8 cellular contexts compared by ENCODE assay signal in the genomic region with DNA sequence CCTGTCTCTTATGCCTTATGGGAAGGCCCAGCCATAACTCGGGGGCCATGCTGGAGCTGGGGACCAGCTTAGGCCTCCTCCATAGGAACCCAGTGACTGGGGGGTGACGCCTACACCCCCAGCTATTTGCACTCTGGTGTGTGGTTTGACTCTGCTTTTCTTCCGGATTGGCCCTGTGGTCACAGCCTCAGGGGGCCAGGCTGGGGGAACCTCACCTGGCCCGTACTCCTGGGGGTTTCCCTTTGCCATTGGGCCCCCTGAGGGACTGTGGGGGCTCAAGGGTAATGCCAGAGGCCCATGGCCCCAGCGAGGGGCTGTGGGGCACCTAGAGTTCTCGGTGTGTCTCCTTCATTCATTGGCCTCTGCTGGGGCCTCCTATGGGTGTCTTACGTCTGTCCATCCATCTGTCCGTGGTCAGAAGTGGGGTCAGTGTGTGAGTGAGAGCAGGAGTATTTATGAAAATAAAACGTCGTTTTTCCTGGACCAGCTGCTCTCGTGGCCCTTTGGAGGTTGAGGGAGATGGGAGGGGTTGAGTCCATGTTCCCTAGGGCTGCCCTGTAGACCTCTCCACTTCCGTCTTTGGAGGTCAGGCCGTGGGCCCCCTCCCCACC. TPM values are rescaled to one million over a fixed set of nuclear protein-coding genes. Genes with fewer than 3 reads are reported as not detected.
DNase-seq lines count a peak whose midpoint lies in the region; ATAC-seq and TF ChIP-seq lines count a peak whose summit lies in the region.

No MANE protein-coding gene starts in this region.

- peak overlapping the region in 1 of 3 donors; percentile 58 for H3K4me3 ChIP-seq in breast epithelium
- no peak overlapping the region for H3K4me3 ChIP-seq in WERI-Rb-1 (ENCODE audit: low read depth, low read length)
- H3K4me3 ChIP-seq in aorta (ENCODE audit: low read length in 2 of 2) = no peak overlapping the region

- H3K27ac Mint-ChIP-seq in MCF 10A (ENCODE audit: low read depth, unreplicated experiment) (no peak overlapping the region), immature natural killer cell (peak overlapping the region; percentile 85 to 98 (median 94))

- TF ChIP-seq POLR2A in breast epithelium (IDR thresholded peaks at IDR 0.05) = no peak

- BruUV-seq in MCF 10A (replicated peaks; lab: Mats Ljungman, UMichigan) = no TSS peak

- peaks cover 7 to 20% of the 10 kb centered on the region in 2 donors for H3K4me1 ChIP-seq in breast epithelium
- no peaks in the 10 kb centered on the region for H3K4me1 ChIP-seq in aorta (ENCODE audit: control insufficient read depth in 1 of 2, insufficient read depth in 2 of 2, low read length in 2 of 2)

- 37 to 39% methylated on average over 11 to 13 of the region's 13 CpGs for WGBS in aorta, 2 donors

- intact Hi-C loops in breast epithelium (cut with DNase I; ENCODE audit: low total_unique reads) = no loop called here
- intact Hi-C loops in MCF 10A (cut with micrococcal nuclease) = no loop called here
- intact Hi-C loops in aorta (cut with DNase I) = no loop called here

- H3K9me3 Mint-ChIP-seq in MCF 10A (ENCODE audit: unreplicated experiment) = no peaks in the 10 kb centered on the region
- no peaks in the 10 kb centered on the region for H3K9me3 Mint-ChIP-seq in immature natural killer cell

- H3K36me3 ChIP-seq in breast epithelium (no peaks in the 10 kb centered on the region), WERI-Rb-1 (no peaks in the 10 kb centered on the region; the same call in 1 of the 2 replicates), aorta (ENCODE audit: control insufficient read depth in 1 of 2, insufficient read depth in 2 of 2, low read length in 1 of 2) (no peaks in the 10 kb centered on the region)

- ATAC-seq in HG03025 (IDR thresholded peaks at IDR 0.05; ENCODE audit: low FRiP score, unreplicated experiment) = peak; percentile 28
- no peak for ATAC-seq in aorta (ENCODE audit: low FRiP score)

- TF ChIP-seq CTCF in breast epithelium (IDR thresholded peaks at IDR 0.05) = no peak
- no peak for TF ChIP-seq CTCF in MCF 10A (IDR thresholded peaks at IDR 0.05; ENCODE audit: unreplicated experiment)
- no peak for TF ChIP-seq CTCF in WERI-Rb-1 (IDR thresholded peaks at IDR 0.05; ENCODE audit: low read depth, low read length)

- H3K9me3 ChIP-seq in breast epithelium (no peaks in the 10 kb centered on the region), WERI-Rb-1 (ENCODE audit: severe bottlenecking) (no peaks in the 10 kb centered on the region), aorta (ENCODE audit: control insufficient read depth, low read length) (no peaks in the 10 kb centered on the region)

- H3K4me1 Mint-ChIP-seq in MCF 10A (ENCODE audit: insufficient read depth, unreplicated experiment) (no peaks in the 10 kb centered on the region), immature natural killer cell (peaks cover 78 to 84% of the 10 kb centered on the region in 2 donors)

- no peaks in the 10 kb centered on the region for H3K27me3 ChIP-seq in breast epithelium
- H3K27me3 ChIP-seq in WERI-Rb-1 (ENCODE audit: insufficient read depth, low read depth, severe bottlenecking) = no peaks in the 10 kb centered on the region
- no peaks in the 10 kb centered on the region for H3K27me3 ChIP-seq in aorta (ENCODE audit: control insufficient read depth in 1 of 2, insufficient read depth in 2 of 2, low read length in 1 of 2)

- DNase-seq in breast epithelium (ENCODE audit: low spot score in 2 of 2) (no peak), MCF 10A (ENCODE audit: unreplicated experiment) (no peak), WERI-Rb-1 (no peak), immature natural killer cell (peak; percentile 71 to 75 (median 73)), aorta (no peak), NCI-H82 (lab: John Stamatoyannopoulos, UW) (no peak)

- H3K4me3 Mint-ChIP-seq in MCF 10A (ENCODE audit: unreplicated experiment) (no peak overlapping the region), immature natural killer cell (peak overlapping the region; percentile 77 to 88 (median 82))

- CTCF ChIA-PET in MCF 10A (lab: Yijun Ruan, JAX) = interaction anchor here (0.5 to 10.9 kb wide), 9 partner anchors 8 to 1136 kb away, joined by 3 to 112 read pairs (median 4); partner anchors contain the start of genes ANKRD54 and LGALS1

- peaks cover 5% of the 10 kb centered on the region for H3K36me3 Mint-ChIP-seq in MCF 10A (ENCODE audit: insufficient read depth, unreplicated experiment)
- no peaks in the 10 kb centered on the region for H3K36me3 Mint-ChIP-seq in immature natural killer cell

- H3K27ac ChIP-seq in breast epithelium (peak overlapping the region; percentile 64 to 90), WERI-Rb-1 (peak overlapping the region; percentile 71), temporal lobe (ENCODE audit: low read depth, low read length) (peak overlapping the region; percentile 90), aorta (ENCODE audit: low read depth in 1 of 2, low read length in 2 of 2) (peak overlapping the region in 1 of 2 donors; percentile 8)

- H3K27me3 Mint-ChIP-seq in MCF 10A (ENCODE audit: insufficient read depth, unreplicated experiment) = no peaks in the 10 kb centered on the region
- H3K27me3 Mint-ChIP-seq in immature natural killer cell (ENCODE audit: low read depth in 3 of 3) = peaks cover 3 to 7% (median 3%) of the 10 kb centered on the region in 3 donors

- POLR2A ChIA-PET in MCF 10A (lab: Yijun Ruan, JAX) = interaction anchor here (0.7 to 2.2 kb wide), 4 partner anchors 9 to 319 kb away, joined by 3 to 6 read pairs (median 4); partner anchors contain the start of gene PDXP

RNA-seq across cellular contexts. Expression of gene SH3BP1, which starts 6.3 kb away (rescaled TPM):
- 1 to 10 TPM; 3.8 to 8.8 (median 7.3) TPM for total RNA-seq in breast epithelium
- 1.5 and 1.9 TPM in 2 replicates for total RNA-seq in MCF 10A (2022)
- polyA plus RNA-seq in immature natural killer cell = 10 to 100 TPM; 12.6 to 41.2 (median 21.2) TPM
- total RNA-seq in temporal lobe = 0.49 TPM
- total RNA-seq in aorta = 10 to 100 TPM in 1 of 2 donors, 1 to 10 TPM in 1; 7.2 to 18.2 TPM
- 10 to 100 TPM in 1 of 2 donors, 1 to 10 TPM in 1; 3.5 to 14.8 TPM for polyA plus RNA-seq in aorta

RNA-seq across cellular contexts. Expression of gene GGA1, which starts 24.6 kb away (rescaled TPM):
- 10 to 100 TPM; 36.6 to 63.9 (median 54.7) TPM for total RNA-seq in breast epithelium
- total RNA-seq in MCF 10A (2022) = 52.7 and 59.1 TPM in 2 replicates
- 10 to 100 TPM; 21.3 to 29.6 (median 25.3) TPM for polyA plus RNA-seq in immature natural killer cell
- 27.5 TPM for total RNA-seq in temporal lobe
- total RNA-seq in aorta = 10 to 100 TPM; 35.7 to 62.7 TPM
- polyA plus RNA-seq in aorta = 10 to 100 TPM; 14.4 to 68.7 TPM

RNA-seq across cellular contexts. Expression of gene PDXP, which starts 25.3 kb away (rescaled TPM):
- total RNA-seq in breast epithelium (1 to 10 TPM; 4.2 to 6.9 (median 4.2) TPM), MCF 10A (2022) (10.3 and 10.5 TPM in 2 replicates), temporal lobe (36.1 TPM), aorta (1 to 10 TPM; 4.0 to 5.5 TPM)
- polyA plus RNA-seq in immature natural killer cell (10 to 100 TPM in 1 of 3 donors, 1 to 10 TPM in 2; 2.2 to 13.2 (median 7.7) TPM), aorta (10 to 100 TPM in 1 of 2 donors, 1 to 10 TPM in 1; 4.7 to 16.2 TPM)

RNA-seq across cellular contexts. Expression of gene LGALS1, which starts 42.2 kb away (rescaled TPM):
- 1,000 to 10,000 TPM in 1 of 3 donors, 100 to 1,000 TPM in 2; 621 to 2,412 (median 641) TPM for total RNA-seq in breast epithelium
- 1,407 and 1,635 TPM in 2 replicates for total RNA-seq in MCF 10A (2022)
- 100 to 1,000 TPM; 416 to 572 (median 473) TPM for polyA plus RNA-seq in immature natural killer cell
- total RNA-seq in temporal lobe = 70.3 TPM
- 1,000 to 10,000 TPM; 1,050 to 1,178 TPM for total RNA-seq in aorta
- 1,000 to 10,000 TPM; 1,845 to 3,139 TPM for polyA plus RNA-seq in aorta

RNA-seq across cellular contexts. Expression of gene NOL12, which starts 53.0 kb away (rescaled TPM):
- 10 to 100 TPM; 24.5 to 29.4 (median 24.6) TPM for total RNA-seq in breast epithelium
- 47.1 and 50.8 TPM in 2 replicates for total RNA-seq in MCF 10A (2022)
- 10 to 100 TPM; 34.6 to 59.3 (median 42.3) TPM for polyA plus RNA-seq in immature natural killer cell
- total RNA-seq in temporal lobe = 14.8 TPM
- total RNA-seq in aorta = 10 to 100 TPM; 11.1 to 15.4 TPM
- polyA plus RNA-seq in aorta = 10 to 100 TPM; 13.0 to 19.0 TPM

Comparison
In these comparisons a context has a peak if more than half of its experiments do, and no peak if none do; other contexts are left out.
1. DNase-seq: peak in immature natural killer cell (3 of 3); none in breast epithelium (0 of 2), MCF 10A (single experiment), WERI-Rb-1 (single experiment), aorta (0 of 2) and NCI-H82 (single experiment).